ENCODE assay signal across 19 cellular contexts in the genomic region with DNA sequence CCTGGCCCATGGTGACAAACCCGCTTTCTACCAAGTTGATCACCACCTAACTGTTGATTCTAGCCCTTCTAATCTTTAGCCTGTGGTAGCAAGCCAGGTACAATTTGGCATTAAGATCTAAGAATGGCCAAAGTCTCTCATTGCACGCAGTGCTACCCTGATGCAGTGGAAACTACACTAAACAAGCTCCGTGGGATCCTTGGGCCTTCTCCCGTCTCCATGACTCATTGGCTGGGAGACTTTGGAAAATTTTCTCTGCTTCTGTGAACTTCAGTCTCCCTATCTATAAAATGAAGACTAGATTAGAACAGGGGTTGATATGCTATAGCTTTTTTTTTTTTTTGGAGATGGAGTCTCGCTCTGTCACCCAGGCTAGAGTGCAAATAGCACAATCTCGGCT.
A peak's percentile ranks its signal among the peaks of the same experiment; 100 is the strongest.
DNase-seq lines count a peak whose midpoint lies in the region; ATAC-seq and TF ChIP-seq lines count a peak whose summit lies in the region.
"Had no signal": no experiment of that assay in that cellular context is flagged by ENCODE, and none has a peak within 500 bp of the region (broad histone marks: within the 10 kb centered on the region; RNA-seq: fewer than 3 reads in every experiment).

No MANE protein-coding gene starts in this region.

- TF ChIP-seq CTCF in SK-N-SH (IDR thresholded peaks at IDR 0.05) = no peak
- TF ChIP-seq CTCF in VCaP (conservative IDR thresholded peaks at IDR 0.05) = no peak
- TF ChIP-seq CTCF in fibroblast of the aortic adventitia (IDR thresholded peaks at IDR 0.05; ENCODE audit: insufficient read depth, low read length) = no peak
- no peak for TF ChIP-seq CTCF in smooth muscle cell (IDR thresholded peaks at IDR 0.05; ENCODE audit: borderline replicate concordance, insufficient read depth, poor library complexity, severe bottlenecking)

- H3K4me2 ChIP-seq in SK-N-SH (no peak overlapping the region), smooth muscle cell (peak overlapping the region; percentile 72)
- H3K4me2 ChIP-seq: KMS-11 had no signal

- H3K9me3 ChIP-seq in SK-N-SH (no peaks in the 10 kb centered on the region), smooth muscle cell (replicated peaks; ENCODE audit: low read depth) (no peaks in the 10 kb centered on the region)
- H3K9me3 ChIP-seq: HAP-1 had no signal

- H3K9ac ChIP-seq in SK-N-SH (peak overlapping the region; percentile 59), smooth muscle cell (ENCODE audit: low read depth) (peak overlapping the region; percentile 97)
- H3K9ac ChIP-seq: KMS-11 had no signal

- H3K4me1 ChIP-seq in SK-N-SH (ENCODE audit: control insufficient read depth in 1 of 2, insufficient read depth in 2 of 2, low read depth in 1 of 2, low read length in 1 of 2) (peaks cover 2 to 14% of the 10 kb centered on the region in 2 experiments; a peak in 2 of 4 replicates), smooth muscle cell (ENCODE audit: low read depth) (no peaks in the 10 kb centered on the region)
- H3K4me1 ChIP-seq: HAP-1 had no signal

- ATAC-seq in SK-N-SH treated with all-trans-retinoic acid at 6 μM for 48 hours (no peak), GM21360 (IDR thresholded peaks at IDR 0.05; ENCODE audit: unreplicated experiment) (no peak), HG02759 (IDR thresholded peaks at IDR 0.05; ENCODE audit: unreplicated experiment) (no peak)
- ATAC-seq: Right ventricle myocardium inferior had no signal

- H3K79me2 ChIP-seq in SK-N-SH (ENCODE audit: insufficient read depth) (no peaks in the 10 kb centered on the region), smooth muscle cell (ENCODE audit: low read depth) (no peaks in the 10 kb centered on the region)

- no peak for TF ChIP-seq EP300 in SK-N-SH (IDR thresholded peaks at IDR 0.05; ENCODE audit: borderline replicate concordance in 1 of 2, low read depth in 1 of 2, low read length in 1 of 2)

- peak overlapping the region in 1 of 2 experiments; percentile 93; a peak in 2 of 4 replicates for H3K27ac ChIP-seq in SK-N-SH (ENCODE audit: low read depth in 2 of 2, low read length in 1 of 2)
- peak overlapping the region; percentile 74 for H3K27ac ChIP-seq in VCaP
- H3K27ac ChIP-seq in smooth muscle cell (ENCODE audit: low read depth) = peak overlapping the region; percentile 100
- H3K27ac ChIP-seq: 22Rv1, C4-2B, KMS-11, SK-N-MC had no signal

- POLR2A ChIA-PET in SK-N-SH (lab: Yijun Ruan, JAX) = no interaction called here

- TF ChIP-seq RAD21 in SK-N-SH (IDR thresholded peaks at IDR 0.05; ENCODE audit: low read length) = no peak

- H4K20me1 ChIP-seq in SK-N-SH (ENCODE audit: insufficient read depth) (no peaks in the 10 kb centered on the region), smooth muscle cell (ENCODE audit: low read depth) (no peaks in the 10 kb centered on the region)

- CTCF ChIA-PET in SK-N-SH (lab: Yijun Ruan, JAX) = no interaction called here

- peaks cover 25% of the 10 kb centered on the region for H3F3A ChIP-seq in SK-N-SH (replicated peaks; ENCODE audit: insufficient read depth)
- H3F3A ChIP-seq in smooth muscle cell (ENCODE audit: low read depth) = peaks cover 10% of the 10 kb centered on the region

- no peak overlapping the region for H2AFZ ChIP-seq in SK-N-SH (ENCODE audit: low read depth)
- H2AFZ ChIP-seq in smooth muscle cell (ENCODE audit: low read depth) = no peak overlapping the region

- DNase-seq in SK-N-SH (no peak), fibroblast of the aortic adventitia (ENCODE audit: low read depth) (peak; percentile 11), smooth muscle cell (lab: John Stamatoyannopoulos, UW; ENCODE audit: unreplicated experiment) (no peak)
- no peak for DNase-seq in activated CD8-positive, alpha-beta memory T cell treated with anti-CD3 and anti-CD28 coated beads, Interleukin-2, amount 50 U/mL, for 4 hours
- DNase-seq: NCI-H1092, NCI-H146, NCI-H2081, NCI-H510A treated with DMSO at 0.1 percent for 48 hours, NCI-H82 had no signal

- H3K4me3 ChIP-seq in SK-N-SH (ENCODE audit: low read depth in 2 of 2, low read length in 1 of 2) = no peak overlapping the region
- no peak overlapping the region for H3K4me3 ChIP-seq in fibroblast of the aortic adventitia (ENCODE audit: low read depth, low read length)
- no peak overlapping the region for H3K4me3 ChIP-seq in smooth muscle cell
- H3K4me3 ChIP-seq: HAP-1, SK-N-MC had no signal

- 74% methylated on average over 6 of the region's 6 CpGs for WGBS in SK-N-SH (ENCODE audit: low lambda C conversion rate)
- 40% methylated on average over 6 of the region's 6 CpGs for WGBS in smooth muscle cell (ENCODE audit: low lambda C conversion rate)

- H3K36me3 ChIP-seq in SK-N-SH (replicated peaks in 1 of 2; ENCODE audit: control insufficient read depth in 1 of 2, insufficient read depth in 2 of 2, low read length in 1 of 2) (no peaks in the 10 kb centered on the region), smooth muscle cell (ENCODE audit: low read depth) (no peaks in the 10 kb centered on the region)
- H3K36me3 ChIP-seq: HAP-1 had no signal

- H3K27me3 ChIP-seq in SK-N-SH (ENCODE audit: insufficient read depth) (no peaks in the 10 kb centered on the region), smooth muscle cell (ENCODE audit: low read depth) (no peaks in the 10 kb centered on the region)

- no peaks in the 10 kb centered on the region for H3K9me2 ChIP-seq in SK-N-SH

TF ChIP-seq in SK-N-SH, 30 proteins besides CTCF, POLR2A, EP300 and RAD21 (continues in another document):
- TF ChIP-seq SIN3A (IDR thresholded peaks at IDR 0.05; ENCODE audit: borderline replicate concordance, low read depth, low read length) (no peak), GABPA (IDR thresholded peaks at IDR 0.05; ENCODE audit: low read depth) (no peak), EZH2phosphoT487 (IDR thresholded peaks at IDR 0.05; ENCODE audit: borderline replicate concordance, low read depth) (no peak), MAX (IDR thresholded peaks at IDR 0.05; ENCODE audit: low read depth) (no peak), MEF2A (IDR thresholded peaks at IDR 0.05; ENCODE audit: borderline replicate concordance, low read depth) (no peak)
- TF ChIP-seq, protein P1, sequence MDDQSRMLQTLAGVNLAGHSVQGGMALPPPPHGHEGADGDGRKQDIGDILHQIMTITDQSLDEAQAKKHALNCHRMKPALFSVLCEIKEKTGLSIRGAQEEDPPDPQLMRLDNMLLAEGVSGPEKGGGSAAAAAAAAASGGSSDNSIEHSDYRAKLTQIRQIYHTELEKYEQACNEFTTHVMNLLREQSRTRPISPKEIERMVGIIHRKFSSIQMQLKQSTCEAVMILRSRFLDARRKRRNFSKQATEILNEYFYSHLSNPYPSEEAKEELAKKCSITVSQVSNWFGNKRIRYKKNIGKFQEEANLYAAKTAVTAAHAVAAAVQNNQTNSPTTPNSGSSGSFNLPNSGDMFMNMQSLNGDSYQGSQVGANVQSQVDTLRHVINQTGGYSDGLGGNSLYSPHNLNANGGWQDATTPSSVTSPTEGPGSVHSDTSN (IDR thresholded peaks at IDR 0.05) = no peak
- TF ChIP-seq, protein P2, sequence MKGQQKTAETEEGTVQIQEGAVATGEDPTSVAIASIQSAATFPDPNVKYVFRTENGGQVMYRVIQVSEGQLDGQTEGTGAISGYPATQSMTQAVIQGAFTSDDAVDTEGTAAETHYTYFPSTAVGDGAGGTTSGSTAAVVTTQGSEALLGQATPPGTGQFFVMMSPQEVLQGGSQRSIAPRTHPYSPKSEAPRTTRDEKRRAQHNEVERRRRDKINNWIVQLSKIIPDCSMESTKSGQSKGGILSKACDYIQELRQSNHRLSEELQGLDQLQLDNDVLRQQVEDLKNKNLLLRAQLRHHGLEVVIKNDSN (IDR thresholded peaks at IDR 0.05; ENCODE audit: borderline replicate concordance, low read depth) = no peak

TF ChIP-seq in SK-N-SH treated with all-trans-retinoic acid at 6 μM for 48 hours, 23 proteins besides CTCF, POLR2A, EP300 and RAD21 (continues in another document):
- TF ChIP-seq ZNF565 (CRISPR knock-in tag; conservative IDR thresholded peaks at IDR 0.05; ENCODE audit: low read depth) (no peak), TOX (CRISPR knock-in tag; IDR thresholded peaks at IDR 0.05; ENCODE audit: borderline replicate concordance) (no peak), PPARA (CRISPR knock-in tag; IDR thresholded peaks at IDR 0.05; ENCODE audit: borderline replicate concordance) (no peak), ARNTL (CRISPR knock-in tag; IDR thresholded peaks at IDR 0.05; ENCODE audit: borderline replicate concordance, low read depth) (no peak), ZFP30 (CRISPR knock-in tag; IDR thresholded peaks at IDR 0.05) (no peak), ZFP3 (CRISPR knock-in tag; IDR thresholded peaks at IDR 0.05) (no peak), ISL1 (CRISPR knock-in tag; IDR thresholded peaks at IDR 0.05) (no peak), ESRRG (CRISPR knock-in tag; IDR thresholded peaks at IDR 0.05) (no peak), GLIS3 (CRISPR knock-in tag; IDR thresholded peaks at IDR 0.05) (no peak), OSR1 (CRISPR knock-in tag; IDR thresholded peaks at IDR 0.05) (no peak)
- TF ChIP-seq, protein P3, sequence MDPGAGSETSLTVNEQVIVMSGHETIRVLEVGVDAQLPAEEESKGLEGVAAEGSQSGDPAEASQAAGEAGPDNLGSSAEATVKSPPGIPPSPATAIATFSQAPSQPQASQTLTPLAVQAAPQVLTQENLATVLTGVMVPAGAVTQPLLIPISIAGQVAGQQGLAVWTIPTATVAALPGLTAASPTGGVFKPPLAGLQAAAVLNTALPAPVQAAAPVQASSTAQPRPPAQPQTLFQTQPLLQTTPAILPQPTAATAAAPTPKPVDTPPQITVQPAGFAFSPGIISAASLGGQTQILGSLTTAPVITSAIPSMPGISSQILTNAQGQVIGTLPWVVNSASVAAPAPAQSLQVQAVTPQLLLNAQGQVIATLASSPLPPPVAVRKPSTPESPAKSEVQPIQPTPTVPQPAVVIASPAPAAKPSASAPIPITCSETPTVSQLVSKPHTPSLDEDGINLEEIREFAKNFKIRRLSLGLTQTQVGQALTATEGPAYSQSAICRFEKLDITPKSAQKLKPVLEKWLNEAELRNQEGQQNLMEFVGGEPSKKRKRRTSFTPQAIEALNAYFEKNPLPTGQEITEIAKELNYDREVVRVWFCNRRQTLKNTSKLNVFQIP (CRISPR knock-in tag; IDR thresholded peaks at IDR 0.05; ENCODE audit: borderline replicate concordance, low read depth) = no peak
- TF ChIP-seq, protein P4, sequence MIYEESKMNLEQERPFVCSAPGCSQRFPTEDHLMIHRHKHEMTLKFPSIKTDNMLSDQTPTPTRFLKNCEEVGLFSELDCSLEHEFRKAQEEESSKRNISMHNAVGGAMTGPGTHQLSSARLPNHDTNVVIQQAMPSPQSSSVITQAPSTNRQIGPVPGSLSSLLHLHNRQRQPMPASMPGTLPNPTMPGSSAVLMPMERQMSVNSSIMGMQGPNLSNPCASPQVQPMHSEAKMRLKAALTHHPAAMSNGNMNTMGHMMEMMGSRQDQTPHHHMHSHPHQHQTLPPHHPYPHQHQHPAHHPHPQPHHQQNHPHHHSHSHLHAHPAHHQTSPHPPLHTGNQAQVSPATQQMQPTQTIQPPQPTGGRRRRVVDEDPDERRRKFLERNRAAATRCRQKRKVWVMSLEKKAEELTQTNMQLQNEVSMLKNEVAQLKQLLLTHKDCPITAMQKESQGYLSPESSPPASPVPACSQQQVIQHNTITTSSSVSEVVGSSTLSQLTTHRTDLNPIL (CRISPR knock-in tag; IDR thresholded peaks at IDR 0.05; ENCODE audit: low read depth) = no peak
